ENCODE assay signal across 15 cellular contexts in genomic region chr12:54977155-54977554, GRCh38. TPM values are rescaled to one million over a fixed set of nuclear protein-coding genes. Genes with fewer than 3 reads are reported as not detected.
DNase-seq lines count a peak whose midpoint lies in the region; ATAC-seq, FAIRE-seq and TF ChIP-seq lines count a peak whose summit lies in the region.
"Had no signal": no experiment of that assay in that cellular context is flagged by ENCODE, and none has a peak within 500 bp of the region (broad histone marks: within the 10 kb centered on the region; RNA-seq: fewer than 3 reads in every experiment).

No MANE protein-coding gene starts in this region.

- H3K4me1 Mint-ChIP-seq in CD4-positive, CD25-positive, alpha-beta regulatory T cell, result peaks cover 51 to 99% (median 81%) of the 10 kb centered on the region in 4 donors

- DNase-seq in CD4-positive, CD25-positive, alpha-beta regulatory T cell, result no peak
- DNase-seq in HT1080 (ENCODE audit: low read depth), result peak; percentile 80
- DNase-seq in astrocyte of the spinal cord (ENCODE audit: low read depth, low spot score), result peak; percentile 81
- peak; percentile 58 for DNase-seq in myocyte (ENCODE audit: low read depth)
- DNase-seq in NCI-H748 (lab: John Stamatoyannopoulos, UW; ENCODE audit: unreplicated experiment), result no peak
- no peak for DNase-seq in activated gamma-delta T cell (lab: John Stamatoyannopoulos, UW)
- no peak for DNase-seq in iPS-NIHi11 (ENCODE audit: low spot score)
- no peak for DNase-seq in pancreas
- DNase-seq: DMS79; effector CD8-positive, alpha-beta T cell; kidney; NCI-H1930; right cardiac atrium; Right ventricle myocardium superior had no signal

- no peak for ATAC-seq in CD4-positive, CD25-positive, alpha-beta regulatory T cell (ENCODE audit: low read depth in 2 of 2)
- no peak for ATAC-seq in pancreas
- ATAC-seq: right cardiac atrium had no signal

- H3K27me3 Mint-ChIP-seq in CD4-positive, CD25-positive, alpha-beta regulatory T cell, result no peaks in the 10 kb centered on the region

- H3K9me3 ChIP-seq in CD4-positive, CD25-positive, alpha-beta regulatory T cell (ENCODE audit: control insufficient read depth in 2 of 2, low read length in 2 of 2), result no peaks in the 10 kb centered on the region
- no peaks in the 10 kb centered on the region for H3K9me3 ChIP-seq in pancreas

- peaks cover 42% of the 10 kb centered on the region for H3K36me3 ChIP-seq in CD4-positive, CD25-positive, alpha-beta regulatory T cell (ENCODE audit: control insufficient read depth, insufficient read depth, low read length)
- no peaks in the 10 kb centered on the region for H3K36me3 ChIP-seq in pancreas

- intact Hi-C loops in pancreas (cut with DNase I), result no loop called here

- TF ChIP-seq CTCF in astrocyte of the spinal cord (IDR thresholded peaks at IDR 0.05; ENCODE audit: low read depth, low read length), result no peak
- no peak for TF ChIP-seq CTCF in pancreas (IDR thresholded peaks at IDR 0.05)

- 27 to 31% methylated on average over 3 of the region's 3 CpGs for WGBS in pancreas, 2 donors

- peak overlapping the region; percentile 99 for H3K4me3 ChIP-seq in CD4-positive, CD25-positive, alpha-beta regulatory T cell (ENCODE audit: low read depth, low read length)
- H3K4me3 ChIP-seq in astrocyte of the spinal cord (ENCODE audit: low read depth, low read length) (no peak overlapping the region), pancreas (no peak overlapping the region)

- H3K4me3 Mint-ChIP-seq in CD4-positive, CD25-positive, alpha-beta regulatory T cell, result peak overlapping the region; percentile 75 to 95 (median 86)

- H3K27ac Mint-ChIP-seq in CD4-positive, CD25-positive, alpha-beta regulatory T cell, result peak overlapping the region; percentile 92 to 99 (median 97)

- no peaks in the 10 kb centered on the region for H3K9me3 Mint-ChIP-seq in CD4-positive, CD25-positive, alpha-beta regulatory T cell

- H3K27ac ChIP-seq in CD4-positive, CD25-positive, alpha-beta regulatory T cell (ENCODE audit: insufficient read depth, low read length, poor library complexity, severe bottlenecking), result peak overlapping the region; percentile 33
- no peak overlapping the region for H3K27ac ChIP-seq in pancreas

- H3K4me1 ChIP-seq in CD4-positive, CD25-positive, alpha-beta regulatory T cell (ENCODE audit: control insufficient read depth, insufficient read depth, low read length, poor library complexity, severe bottlenecking), result peaks cover 66% of the 10 kb centered on the region
- no peaks in the 10 kb centered on the region for H3K4me1 ChIP-seq in pancreas

- H3K27me3 ChIP-seq in CD4-positive, CD25-positive, alpha-beta regulatory T cell (ENCODE audit: control insufficient read depth, insufficient read depth, low read length), result no peaks in the 10 kb centered on the region
- no peaks in the 10 kb centered on the region for H3K27me3 ChIP-seq in pancreas

- in situ Hi-C loops in astrocyte of the spinal cord (cut with HindIII; ENCODE audit: low sequenced_read_pairs), result no loop called here

- no peak for FAIRE-seq in pancreas (lab: Jason Lieb, UNC)
- FAIRE-seq: kidney had no signal

- peaks cover 70% of the 10 kb centered on the region for H3K36me3 Mint-ChIP-seq in CD4-positive, CD25-positive, alpha-beta regulatory T cell

RNA-seq across cellular contexts. Expression of gene TESPA1, which starts 7.4 kb away (rescaled TPM):
- total RNA-seq in CD4-positive, CD25-positive, alpha-beta regulatory T cell, result 93.8 TPM
- polyA plus RNA-seq in CD4-positive, CD25-positive, alpha-beta regulatory T cell, result 100 to 1,000 TPM in 2 of 4 donors, 10 to 100 TPM in 2; 78.0 to 121 (median 100) TPM
- 2.6 and 4.5 TPM in 2 replicates for total RNA-seq in HT1080 (2014; rRNA removed; shearing (Covaris generic))
- 0.81 and 2.0 TPM in 2 replicates for polyA plus RNA-seq in HT1080 (2015; cell fraction: cytosol; rRNA removed)
- 1.6 and 2.6 TPM in 2 replicates for polyA plus RNA-seq in HT1080 (2015; cell fraction: nucleus; rRNA removed)
- total RNA-seq in myocyte (not detected in 2 replicates), pancreas (under 1 TPM; 0.14 to 0.60 (median 0.35) TPM)
- not detected for polyA plus RNA-seq in myocyte (2012)
- under 1 TPM; 0.08 to 0.14 TPM for polyA plus RNA-seq in pancreas

RNA-seq across cellular contexts. Expression of gene NEUROD4, which starts 42.6 kb away (rescaled TPM):
- total RNA-seq in CD4-positive, CD25-positive, alpha-beta regulatory T cell, result not detected
- not detected for polyA plus RNA-seq in CD4-positive, CD25-positive, alpha-beta regulatory T cell
- total RNA-seq in HT1080 (2014; rRNA removed; shearing (Covaris generic)), result not detected in 2 replicates
- not detected in 2 replicates for polyA plus RNA-seq in HT1080 (2015; cell fraction: cytosol; rRNA removed)
- not detected in 2 replicates for polyA plus RNA-seq in HT1080 (2015; cell fraction: nucleus; rRNA removed)
- total RNA-seq in myocyte (not detected in 2 replicates), pancreas (not detected)
- not detected for polyA plus RNA-seq in myocyte (2012)
- polyA plus RNA-seq in pancreas, result under 1 TPM in 1 of 2 donors, not detected in 1; 0.02 TPM
- total RNA-seq: activated CD8-positive, alpha-beta memory T cell treated with anti-CD3 and anti-CD28 coated beads for 36 hours; kidney; right cardiac atrium; Right ventricle myocardium superior had no signal
- polyA plus RNA-seq: right cardiac atrium had no signal

Comparison
In these comparisons a context has a peak if more than half of its experiments do, and no peak if none do; other contexts are left out.
1. DNase-seq: peak in HT1080 (single experiment), astrocyte of the spinal cord (single experiment) and myocyte (single experiment); none in CD4-positive, CD25-positive, alpha-beta regulatory T cell (0 of 3), NCI-H748 (single experiment), activated gamma-delta T cell (single experiment), iPS-NIHi11 (single experiment) and pancreas (0 of 6).
2. RNA of gene TESPA1, which starts 7.4 kb away (total RNA-seq): 93.8 TPM in CD4-positive, CD25-positive, alpha-beta regulatory T cell (single experiment); 2.6 to 4.5 TPM in HT1080, 0.14 to 0.60 TPM in pancreas and not detected in myocyte; every median in the first group is over 10 times any median in the second.